Comparison of ENCODE assay signal across 2 cellular contexts in the genomic region with DNA sequence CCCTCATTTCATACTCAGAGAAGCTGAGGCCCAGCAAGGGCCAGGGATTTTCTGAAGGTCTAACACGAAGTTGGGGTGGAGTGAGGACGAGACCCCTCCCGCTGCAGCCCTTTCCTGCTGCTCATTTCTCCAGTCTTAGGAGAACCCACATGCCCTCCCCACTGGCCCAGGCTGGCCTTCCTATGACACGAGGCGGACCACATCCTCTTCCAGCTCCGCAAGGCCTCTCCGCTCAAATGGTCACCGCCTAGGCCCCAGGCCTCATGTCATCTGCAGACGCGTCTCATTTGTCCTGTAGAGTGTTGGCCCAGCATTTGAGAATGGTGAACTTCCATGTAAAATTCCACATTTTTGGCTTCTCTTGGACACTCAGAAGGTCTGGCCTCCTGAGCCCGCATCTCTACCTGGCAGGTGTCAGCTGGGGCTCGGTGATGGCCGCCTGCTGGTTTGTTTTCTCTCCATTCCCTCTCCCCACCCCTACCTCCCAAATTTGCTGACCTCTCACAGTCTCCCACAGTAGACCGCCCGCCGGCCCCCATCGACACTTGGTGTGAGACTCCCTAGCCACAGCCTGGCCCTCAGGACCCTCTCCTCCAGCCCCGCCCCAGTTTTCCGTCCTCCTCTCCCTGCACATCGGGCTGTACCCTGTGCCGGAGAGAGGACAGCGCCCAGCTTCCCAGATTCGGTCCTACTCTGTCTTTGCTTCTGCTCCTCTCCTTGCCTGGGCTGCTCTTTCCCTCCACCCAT.
TF ChIP-seq lines count a peak whose summit lies in the region.

No MANE protein-coding gene starts in this region.

TF ChIP-seq in liver, 16 proteins besides CTCF, POLR2A, EP300 and RAD21:
- TF ChIP-seq SP1 (IDR thresholded peaks at IDR 0.05) = no peak
- TF ChIP-seq HNF4A (conservative IDR thresholded peaks at IDR 0.05) = no peak
- no peak for TF ChIP-seq HNF4G (IDR thresholded peaks at IDR 0.05)
- TF ChIP-seq NR2F2 (IDR thresholded peaks at IDR 0.05) = no peak
- TF ChIP-seq, protein P1, sequence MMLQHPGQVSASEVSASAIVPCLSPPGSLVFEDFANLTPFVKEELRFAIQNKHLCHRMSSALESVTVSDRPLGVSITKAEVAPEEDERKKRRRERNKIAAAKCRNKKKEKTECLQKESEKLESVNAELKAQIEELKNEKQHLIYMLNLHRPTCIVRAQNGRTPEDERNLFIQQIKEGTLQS (IDR thresholded peaks at IDR 0.05) = no peak
- TF ChIP-seq, protein P2, sequence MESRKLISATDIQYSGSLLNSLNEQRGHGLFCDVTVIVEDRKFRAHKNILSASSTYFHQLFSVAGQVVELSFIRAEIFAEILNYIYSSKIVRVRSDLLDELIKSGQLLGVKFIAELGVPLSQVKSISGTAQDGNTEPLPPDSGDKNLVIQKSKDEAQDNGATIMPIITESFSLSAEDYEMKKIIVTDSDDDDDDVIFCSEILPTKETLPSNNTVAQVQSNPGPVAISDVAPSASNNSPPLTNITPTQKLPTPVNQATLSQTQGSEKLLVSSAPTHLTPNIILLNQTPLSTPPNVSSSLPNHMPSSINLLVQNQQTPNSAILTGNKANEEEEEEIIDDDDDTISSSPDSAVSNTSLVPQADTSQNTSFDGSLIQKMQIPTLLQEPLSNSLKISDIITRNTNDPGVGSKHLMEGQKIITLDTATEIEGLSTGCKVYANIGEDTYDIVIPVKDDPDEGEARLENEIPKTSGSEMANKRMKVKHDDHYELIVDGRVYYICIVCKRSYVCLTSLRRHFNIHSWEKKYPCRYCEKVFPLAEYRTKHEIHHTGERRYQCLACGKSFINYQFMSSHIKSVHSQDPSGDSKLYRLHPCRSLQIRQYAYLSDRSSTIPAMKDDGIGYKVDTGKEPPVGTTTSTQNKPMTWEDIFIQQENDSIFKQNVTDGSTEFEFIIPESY (IDR thresholded peaks at IDR 0.05) = no peak
- TF ChIP-seq GABPA (IDR thresholded peaks at IDR 0.05 in 1 of 2, conservative IDR thresholded peaks at IDR 0.05 in 1 of 2) = no peak
- TF ChIP-seq RXRA (IDR thresholded peaks at IDR 0.05) = no peak
- no peak for TF ChIP-seq FOXA2 (IDR thresholded peaks at IDR 0.05)
- TF ChIP-seq, protein P3, sequence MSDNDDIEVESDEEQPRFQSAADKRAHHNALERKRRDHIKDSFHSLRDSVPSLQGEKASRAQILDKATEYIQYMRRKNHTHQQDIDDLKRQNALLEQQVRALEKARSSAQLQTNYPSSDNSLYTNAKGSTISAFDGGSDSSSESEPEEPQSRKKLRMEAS (IDR thresholded peaks at IDR 0.05) = no peak
- no peak for TF ChIP-seq EGR1 (IDR thresholded peaks at IDR 0.05; ENCODE audit: low read depth in 2 of 2)
- no peak for TF ChIP-seq YY1 (IDR thresholded peaks at IDR 0.05)
- TF ChIP-seq, protein P4, sequence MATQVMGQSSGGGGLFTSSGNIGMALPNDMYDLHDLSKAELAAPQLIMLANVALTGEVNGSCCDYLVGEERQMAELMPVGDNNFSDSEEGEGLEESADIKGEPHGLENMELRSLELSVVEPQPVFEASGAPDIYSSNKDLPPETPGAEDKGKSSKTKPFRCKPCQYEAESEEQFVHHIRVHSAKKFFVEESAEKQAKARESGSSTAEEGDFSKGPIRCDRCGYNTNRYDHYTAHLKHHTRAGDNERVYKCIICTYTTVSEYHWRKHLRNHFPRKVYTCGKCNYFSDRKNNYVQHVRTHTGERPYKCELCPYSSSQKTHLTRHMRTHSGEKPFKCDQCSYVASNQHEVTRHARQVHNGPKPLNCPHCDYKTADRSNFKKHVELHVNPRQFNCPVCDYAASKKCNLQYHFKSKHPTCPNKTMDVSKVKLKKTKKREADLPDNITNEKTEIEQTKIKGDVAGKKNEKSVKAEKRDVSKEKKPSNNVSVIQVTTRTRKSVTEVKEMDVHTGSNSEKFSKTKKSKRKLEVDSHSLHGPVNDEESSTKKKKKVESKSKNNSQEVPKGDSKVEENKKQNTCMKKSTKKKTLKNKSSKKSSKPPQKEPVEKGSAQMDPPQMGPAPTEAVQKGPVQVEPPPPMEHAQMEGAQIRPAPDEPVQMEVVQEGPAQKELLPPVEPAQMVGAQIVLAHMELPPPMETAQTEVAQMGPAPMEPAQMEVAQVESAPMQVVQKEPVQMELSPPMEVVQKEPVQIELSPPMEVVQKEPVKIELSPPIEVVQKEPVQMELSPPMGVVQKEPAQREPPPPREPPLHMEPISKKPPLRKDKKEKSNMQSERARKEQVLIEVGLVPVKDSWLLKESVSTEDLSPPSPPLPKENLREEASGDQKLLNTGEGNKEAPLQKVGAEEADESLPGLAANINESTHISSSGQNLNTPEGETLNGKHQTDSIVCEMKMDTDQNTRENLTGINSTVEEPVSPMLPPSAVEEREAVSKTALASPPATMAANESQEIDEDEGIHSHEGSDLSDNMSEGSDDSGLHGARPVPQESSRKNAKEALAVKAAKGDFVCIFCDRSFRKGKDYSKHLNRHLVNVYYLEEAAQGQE (IDR thresholded peaks at IDR 0.05) = no peak
- TF ChIP-seq FOXA1 (IDR thresholded peaks at IDR 0.05) = no peak
- no peak for TF ChIP-seq TAF1 (conservative IDR thresholded peaks at IDR 0.05)
- TF ChIP-seq JUND (IDR thresholded peaks at IDR 0.05) = no peak

TF ChIP-seq in HepG2, 621 proteins besides CTCF, POLR2A, EP300 and RAD21:
- TF ChIP-seq REPIN1 (CRISPR knock-in tag; IDR thresholded peaks at IDR 0.05; ENCODE audit: borderline replicate concordance, low read depth) (no peak), HDAC2 (CRISPR knock-in tag; IDR thresholded peaks at IDR 0.05) (no peak), SP140L (CRISPR knock-in tag; IDR thresholded peaks at IDR 0.05; ENCODE audit: borderline replicate concordance) (no peak), TGIF2 (CRISPR knock-in tag; IDR thresholded peaks at IDR 0.05) (no peak), SIN3A (IDR thresholded peaks at IDR 0.05; ENCODE audit: borderline replicate concordance, low read depth, low read length) (no peak), KDM4B (CRISPR knock-in tag; IDR thresholded peaks at IDR 0.05) (no peak), ZNF530 (CRISPR knock-in tag; IDR thresholded peaks at IDR 0.05; ENCODE audit: low read depth) (no peak), HCFC1 (IDR thresholded peaks at IDR 0.05; ENCODE audit: low read depth, low read length) (no peak), XBP1 (CRISPR knock-in tag; IDR thresholded peaks at IDR 0.05) (no peak), MXD4 (CRISPR knock-in tag; IDR thresholded peaks at IDR 0.05) (no peak), MXI1 (IDR thresholded peaks at IDR 0.05; ENCODE audit: borderline replicate concordance, low read depth, low read length) (no peak), ZNF567 (CRISPR knock-in tag; IDR thresholded peaks at IDR 0.05; ENCODE audit: borderline replicate concordance) (no peak), PHF20 (CRISPR knock-in tag; IDR thresholded peaks at IDR 0.05) (no peak), FOSL2 (CRISPR knock-in tag; IDR thresholded peaks at IDR 0.05) (no peak), KDM2A (CRISPR knock-in tag; IDR thresholded peaks at IDR 0.05; ENCODE audit: borderline replicate concordance, low read depth) (no peak)
- TF ChIP-seq, protein P5, sequence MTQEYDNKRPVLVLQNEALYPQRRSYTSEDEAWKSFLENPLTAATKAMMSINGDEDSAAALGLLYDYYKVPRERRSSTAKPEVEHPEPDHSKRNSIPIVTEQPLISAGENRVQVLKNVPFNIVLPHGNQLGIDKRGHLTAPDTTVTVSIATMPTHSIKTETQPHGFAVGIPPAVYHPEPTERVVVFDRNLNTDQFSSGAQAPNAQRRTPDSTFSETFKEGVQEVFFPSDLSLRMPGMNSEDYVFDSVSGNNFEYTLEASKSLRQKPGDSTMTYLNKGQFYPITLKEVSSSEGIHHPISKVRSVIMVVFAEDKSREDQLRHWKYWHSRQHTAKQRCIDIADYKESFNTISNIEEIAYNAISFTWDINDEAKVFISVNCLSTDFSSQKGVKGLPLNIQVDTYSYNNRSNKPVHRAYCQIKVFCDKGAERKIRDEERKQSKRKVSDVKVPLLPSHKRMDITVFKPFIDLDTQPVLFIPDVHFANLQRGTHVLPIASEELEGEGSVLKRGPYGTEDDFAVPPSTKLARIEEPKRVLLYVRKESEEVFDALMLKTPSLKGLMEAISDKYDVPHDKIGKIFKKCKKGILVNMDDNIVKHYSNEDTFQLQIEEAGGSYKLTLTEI (CRISPR knock-in tag; conservative IDR thresholded peaks at IDR 0.05) = no peak
- TF ChIP-seq, protein P6, sequence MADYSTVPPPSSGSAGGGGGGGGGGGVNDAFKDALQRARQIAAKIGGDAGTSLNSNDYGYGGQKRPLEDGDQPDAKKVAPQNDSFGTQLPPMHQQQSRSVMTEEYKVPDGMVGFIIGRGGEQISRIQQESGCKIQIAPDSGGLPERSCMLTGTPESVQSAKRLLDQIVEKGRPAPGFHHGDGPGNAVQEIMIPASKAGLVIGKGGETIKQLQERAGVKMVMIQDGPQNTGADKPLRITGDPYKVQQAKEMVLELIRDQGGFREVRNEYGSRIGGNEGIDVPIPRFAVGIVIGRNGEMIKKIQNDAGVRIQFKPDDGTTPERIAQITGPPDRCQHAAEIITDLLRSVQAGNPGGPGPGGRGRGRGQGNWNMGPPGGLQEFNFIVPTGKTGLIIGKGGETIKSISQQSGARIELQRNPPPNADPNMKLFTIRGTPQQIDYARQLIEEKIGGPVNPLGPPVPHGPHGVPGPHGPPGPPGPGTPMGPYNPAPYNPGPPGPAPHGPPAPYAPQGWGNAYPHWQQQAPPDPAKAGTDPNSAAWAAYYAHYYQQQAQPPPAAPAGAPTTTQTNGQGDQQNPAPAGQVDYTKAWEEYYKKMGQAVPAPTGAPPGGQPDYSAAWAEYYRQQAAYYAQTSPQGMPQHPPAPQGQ (CRISPR knock-in tag; IDR thresholded peaks at IDR 0.05; ENCODE audit: borderline replicate concordance) = no peak
- TF ChIP-seq, protein P7, sequence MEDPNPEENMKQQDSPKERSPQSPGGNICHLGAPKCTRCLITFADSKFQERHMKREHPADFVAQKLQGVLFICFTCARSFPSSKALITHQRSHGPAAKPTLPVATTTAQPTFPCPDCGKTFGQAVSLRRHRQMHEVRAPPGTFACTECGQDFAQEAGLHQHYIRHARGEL (CRISPR knock-in tag; IDR thresholded peaks at IDR 0.05) = no peak
- TF ChIP-seq, protein P8, sequence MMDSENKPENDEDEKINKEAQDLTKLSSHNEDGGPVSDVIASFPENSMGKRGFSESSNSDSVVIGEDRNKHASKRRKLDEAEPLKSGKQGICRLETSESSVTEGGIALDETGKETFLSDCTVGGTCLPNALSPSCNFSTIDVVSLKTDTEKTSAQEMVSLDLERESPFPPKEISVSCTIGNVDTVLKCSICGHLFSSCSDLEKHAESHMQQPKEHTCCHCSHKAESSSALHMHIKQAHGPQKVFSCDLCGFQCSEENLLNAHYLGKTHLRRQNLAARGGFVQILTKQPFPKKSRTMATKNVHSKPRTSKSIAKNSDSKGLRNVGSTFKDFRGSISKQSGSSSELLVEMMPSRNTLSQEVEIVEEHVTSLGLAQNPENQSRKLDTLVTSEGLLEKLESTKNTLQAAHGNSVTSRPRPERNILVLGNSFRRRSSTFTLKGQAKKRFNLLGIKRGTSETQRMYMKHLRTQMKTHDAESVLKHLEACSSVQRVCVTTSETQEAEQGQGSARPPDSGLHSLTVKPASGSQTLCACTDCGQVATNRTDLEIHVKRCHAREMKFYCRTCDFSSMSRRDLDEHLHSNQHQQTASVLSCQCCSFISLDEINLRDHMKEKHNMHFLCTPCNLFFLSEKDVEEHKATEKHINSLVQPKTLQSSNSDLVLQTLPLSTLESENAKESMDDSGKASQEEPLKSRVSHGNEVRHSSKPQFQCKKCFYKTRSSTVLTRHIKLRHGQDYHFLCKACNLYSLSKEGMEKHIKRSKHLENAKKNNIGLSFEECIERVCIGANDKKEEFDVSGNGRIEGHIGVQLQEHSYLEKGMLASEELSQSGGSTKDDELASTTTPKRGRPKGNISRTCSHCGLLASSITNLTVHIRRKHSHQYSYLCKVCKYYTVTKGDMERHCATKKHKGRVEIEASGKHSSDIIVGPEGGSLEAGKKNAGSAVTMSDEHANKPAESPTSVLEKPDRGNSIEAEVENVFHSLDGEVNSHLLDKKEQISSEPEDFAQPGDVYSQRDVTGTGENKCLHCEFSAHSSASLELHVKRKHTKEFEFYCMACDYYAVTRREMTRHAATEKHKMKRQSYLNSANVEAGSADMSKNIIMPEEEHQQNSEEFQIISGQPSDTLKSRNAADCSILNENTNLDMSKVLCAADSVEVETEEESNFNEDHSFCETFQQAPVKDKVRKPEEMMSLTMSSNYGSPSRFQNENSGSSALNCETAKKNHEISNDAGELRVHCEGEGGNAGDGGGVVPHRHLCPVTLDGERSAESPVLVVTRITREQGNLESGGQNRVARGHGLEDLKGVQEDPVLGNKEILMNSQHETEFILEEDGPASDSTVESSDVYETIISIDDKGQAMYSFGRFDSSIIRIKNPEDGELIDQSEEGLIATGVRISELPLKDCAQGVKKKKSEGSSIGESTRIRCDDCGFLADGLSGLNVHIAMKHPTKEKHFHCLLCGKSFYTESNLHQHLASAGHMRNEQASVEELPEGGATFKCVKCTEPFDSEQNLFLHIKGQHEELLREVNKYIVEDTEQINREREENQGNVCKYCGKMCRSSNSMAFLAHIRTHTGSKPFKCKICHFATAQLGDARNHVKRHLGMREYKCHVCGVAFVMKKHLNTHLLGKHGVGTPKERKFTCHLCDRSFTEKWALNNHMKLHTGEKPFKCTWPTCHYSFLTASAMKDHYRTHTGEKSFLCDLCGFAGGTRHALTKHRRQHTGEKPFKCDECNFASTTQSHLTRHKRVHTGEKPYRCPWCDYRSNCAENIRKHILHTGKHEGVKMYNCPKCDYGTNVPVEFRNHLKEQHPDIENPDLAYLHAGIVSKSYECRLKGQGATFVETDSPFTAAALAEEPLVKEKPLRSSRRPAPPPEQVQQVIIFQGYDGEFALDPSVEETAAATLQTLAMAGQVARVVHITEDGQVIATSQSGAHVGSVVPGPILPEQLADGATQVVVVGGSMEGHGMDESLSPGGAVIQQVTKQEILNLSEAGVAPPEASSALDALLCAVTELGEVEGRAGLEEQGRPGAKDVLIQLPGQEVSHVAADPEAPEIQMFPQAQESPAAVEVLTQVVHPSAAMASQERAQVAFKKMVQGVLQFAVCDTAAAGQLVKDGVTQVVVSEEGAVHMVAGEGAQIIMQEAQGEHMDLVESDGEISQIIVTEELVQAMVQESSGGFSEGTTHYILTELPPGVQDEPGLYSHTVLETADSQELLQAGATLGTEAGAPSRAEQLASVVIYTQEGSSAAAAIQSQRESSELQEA (CRISPR knock-in tag; IDR thresholded peaks at IDR 0.05; ENCODE audit: not compliant biosample characterization) = no peak
- TF ChIP-seq, protein P9, sequence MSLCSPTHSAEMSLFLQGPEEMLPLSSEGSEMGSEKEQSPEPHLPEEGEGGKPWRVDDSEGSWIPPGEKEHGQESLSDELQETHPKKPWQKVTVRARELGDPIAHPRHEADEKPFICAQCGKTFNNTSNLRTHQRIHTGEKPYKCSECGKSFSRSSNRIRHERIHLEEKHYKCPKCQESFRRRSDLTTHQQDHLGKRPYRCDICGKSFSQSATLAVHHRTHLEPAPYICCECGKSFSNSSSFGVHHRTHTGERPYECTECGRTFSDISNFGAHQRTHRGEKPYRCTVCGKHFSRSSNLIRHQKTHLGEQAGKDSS (CRISPR knock-in tag; IDR thresholded peaks at IDR 0.05; ENCODE audit: borderline replicate concordance, low read depth) = no peak
